31 cellular contexts compared by ENCODE assay signal in the genomic region with DNA sequence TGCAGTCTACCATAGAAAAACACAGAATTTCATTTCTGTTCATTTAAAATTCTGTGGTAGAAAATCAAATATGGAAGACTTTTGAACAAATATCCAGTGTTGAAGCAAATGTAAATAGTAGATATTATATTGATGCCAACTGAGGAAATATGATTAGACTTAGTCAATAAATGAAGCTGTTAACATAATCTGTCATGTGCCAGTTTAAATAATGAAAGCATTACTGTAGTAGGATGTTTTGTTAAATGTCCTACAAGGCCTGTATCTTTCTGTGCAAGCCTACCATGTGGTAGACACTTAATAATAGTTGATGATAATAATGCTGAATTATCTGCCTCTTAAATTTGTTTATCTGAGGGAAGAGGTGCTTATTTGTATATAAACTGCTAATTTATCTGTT.
"Had no signal": no experiment of that assay in that cellular context is flagged by ENCODE, and none has a peak within 500 bp of the region (broad histone marks: within the 10 kb centered on the region; RNA-seq: fewer than 3 reads in every experiment).

No MANE protein-coding gene starts in this region.

- H3K4me1 ChIP-seq: breast epithelium, foreskin keratinocyte, gastrocnemius medialis had no signal

- H3K36me3 ChIP-seq: ascending aorta, breast epithelium, cardiac muscle cell, gastrocnemius medialis had no signal

- H3K27me3 ChIP-seq: ascending aorta, breast epithelium, cardiac muscle cell, esophagus muscularis mucosa, foreskin keratinocyte, gastrocnemius medialis, heart left ventricle had no signal

- H3K27ac Mint-ChIP-seq: activated CD4-positive, alpha-beta memory T cell treated with anti-CD3 and anti-CD28 coated beads, Interleukin-2, amount 10 ng/mL, durations not matched to agents 7 days and 5 days; activated CD4-positive, alpha-beta T cell treated with anti-CD3 and anti-CD28 coated beads, Interleukin-2, amount 10 ng/mL, durations not matched to agents 7 days and 5 days; activated naive CD4-positive, alpha-beta T cell treated with anti-CD3 and anti-CD28 coated beads, Interleukin-2, amount 10 ng/mL, durations not matched to agents 7 days and 5 days; activated naive CD4-positive, alpha-beta T cell treated with anti-CD3 and anti-CD28 coated beads, Interleukin-2, amount 50 U/mL, for 72 hours; activated naive CD8-positive, alpha-beta T cell treated with anti-CD3 and anti-CD28 coated beads, Interleukin-2, amount 10 ng/mL, durations not matched to agents 7 days and 5 days; activated T-cell treated with anti-CD3 and anti-CD28 coated beads, Interleukin-2, amount 50 U/mL, for 24 hours; activated T-cell treated with anti-CD3 and anti-CD28 coated beads, Interleukin-2, amount 50 U/mL, for 72 hours; brain; dendritic cell treated with granulocyte-macrophage colony-stimulating factor and Interleukin-4, amounts not matched to agents 40 ng/mL and 50 ng/mL, for 4 days; effector memory CD8-positive, alpha-beta T cell; WTC11 had no signal

- H3K9me3 ChIP-seq: ascending aorta, breast epithelium, esophagus muscularis mucosa, gastrocnemius medialis, heart left ventricle had no signal

- H3K36me3 Mint-ChIP-seq: activated naive CD4-positive, alpha-beta T cell treated with anti-CD3 and anti-CD28 coated beads, Interleukin-2, amount 50 U/mL, for 72 hours; WTC11 had no signal

- DNase-seq: activated CD4-positive, alpha-beta memory T cell treated with anti-CD3 and anti-CD28 coated beads, Interleukin-2, amount 10 ng/mL, durations not matched to agents 7 days and 5 days; activated CD4-positive, alpha-beta T cell treated with anti-CD3 and anti-CD28 coated beads for 1 hour; activated CD4-positive, alpha-beta T cell treated with anti-CD3 and anti-CD28 coated beads for 4 hours; activated CD4-positive, alpha-beta T cell treated with anti-CD3 and anti-CD28 coated beads, Interleukin-2, amount 10 ng/mL, durations not matched to agents 7 days and 5 days; activated CD4-positive, alpha-beta T cell treated with anti-CD3 and anti-CD28 coated beads, Interleukin-2, amount 50 U/mL, for 4 hours; activated CD8-positive, alpha-beta memory T cell treated with anti-CD3 and anti-CD28 coated beads, Interleukin-2, amount 50 U/mL, for 48 hours; activated gamma-delta T cell; activated naive CD4-positive, alpha-beta T cell; activated naive CD4-positive, alpha-beta T cell treated with anti-CD3 and anti-CD28 coated beads, Interleukin-2, amount 10 ng/mL, durations not matched to agents 7 days and 5 days; activated naive CD8-positive, alpha-beta T cell treated with anti-CD3 and anti-CD28 coated beads, Interleukin-2, amount 10 ng/mL, durations not matched to agents 7 days and 5 days; activated T-cell treated with anti-CD3 and anti-CD28 coated beads for 4 hours; activated T-cell treated with anti-CD3 and anti-CD28 coated beads, Interleukin-2, amount 50 U/mL, for 24 hours; activated T-cell treated with anti-CD3 and anti-CD28 coated beads, Interleukin-2, amount 50 U/mL, for 72 hours; central memory CD4-positive, alpha-beta T cell; effector CD4-positive, alpha-beta T cell; effector memory CD8-positive, alpha-beta T cell; erythroblast; foreskin keratinocyte; gastrocnemius medialis; glutamatergic neuron; heart left ventricle; hypothalamus had no signal

- ATAC-seq: activated naive CD4-positive, alpha-beta T cell treated with anti-CD3 and anti-CD28 coated beads, Interleukin-2, amount 50 U/mL, for 72 hours; activated T-cell treated with anti-CD3 and anti-CD28 coated beads, Interleukin-2, amount 50 U/mL, for 72 hours; effector memory CD8-positive, alpha-beta T cell; foreskin keratinocyte; gastrocnemius medialis; heart left ventricle; WTC11 had no signal

- H3K27me3 Mint-ChIP-seq: activated CD4-positive, alpha-beta memory T cell treated with anti-CD3 and anti-CD28 coated beads, Interleukin-2, amount 10 ng/mL, durations not matched to agents 7 days and 5 days; activated CD4-positive, alpha-beta T cell treated with anti-CD3 and anti-CD28 coated beads, Interleukin-2, amount 10 ng/mL, durations not matched to agents 7 days and 5 days; activated naive CD4-positive, alpha-beta T cell treated with anti-CD3 and anti-CD28 coated beads, Interleukin-2, amount 10 ng/mL, durations not matched to agents 7 days and 5 days; activated naive CD8-positive, alpha-beta T cell treated with anti-CD3 and anti-CD28 coated beads, Interleukin-2, amount 10 ng/mL, durations not matched to agents 7 days and 5 days; activated T-cell treated with anti-CD3 and anti-CD28 coated beads, Interleukin-2, amount 50 U/mL, for 24 hours; brain; dendritic cell treated with granulocyte-macrophage colony-stimulating factor and Interleukin-4, amounts not matched to agents 40 ng/mL and 50 ng/mL, for 4 days; effector memory CD8-positive, alpha-beta T cell had no signal

- H3K4me1 Mint-ChIP-seq: activated CD4-positive, alpha-beta memory T cell treated with anti-CD3 and anti-CD28 coated beads, Interleukin-2, amount 10 ng/mL, durations not matched to agents 7 days and 5 days; activated naive CD4-positive, alpha-beta T cell treated with anti-CD3 and anti-CD28 coated beads, Interleukin-2, amount 10 ng/mL, durations not matched to agents 7 days and 5 days; WTC11 had no signal

- H3K27ac ChIP-seq: ascending aorta, breast epithelium, cardiac muscle cell, coronary artery, esophagus muscularis mucosa, foreskin keratinocyte, gastrocnemius medialis, heart left ventricle had no signal

- H3K9me3 Mint-ChIP-seq: activated CD4-positive, alpha-beta memory T cell treated with anti-CD3 and anti-CD28 coated beads, Interleukin-2, amount 10 ng/mL, durations not matched to agents 7 days and 5 days; activated CD4-positive, alpha-beta T cell treated with anti-CD3 and anti-CD28 coated beads, Interleukin-2, amount 10 ng/mL, durations not matched to agents 7 days and 5 days; activated naive CD4-positive, alpha-beta T cell treated with anti-CD3 and anti-CD28 coated beads, Interleukin-2, amount 10 ng/mL, durations not matched to agents 7 days and 5 days; activated naive CD4-positive, alpha-beta T cell treated with anti-CD3 and anti-CD28 coated beads, Interleukin-2, amount 50 U/mL, for 72 hours; activated naive CD8-positive, alpha-beta T cell treated with anti-CD3 and anti-CD28 coated beads, Interleukin-2, amount 10 ng/mL, durations not matched to agents 7 days and 5 days; activated T-cell treated with anti-CD3 and anti-CD28 coated beads, Interleukin-2, amount 50 U/mL, for 24 hours; activated T-cell treated with anti-CD3 and anti-CD28 coated beads, Interleukin-2, amount 50 U/mL, for 72 hours; brain; dendritic cell treated with granulocyte-macrophage colony-stimulating factor and Interleukin-4, amounts not matched to agents 40 ng/mL and 50 ng/mL, for 4 days; effector memory CD8-positive, alpha-beta T cell; WTC11 had no signal

- H3K4me3 ChIP-seq: ascending aorta, breast epithelium, cardiac muscle cell, coronary artery, esophagus muscularis mucosa, gastrocnemius medialis, heart left ventricle had no signal

- H3K4me3 Mint-ChIP-seq: activated CD4-positive, alpha-beta memory T cell treated with anti-CD3 and anti-CD28 coated beads, Interleukin-2, amount 10 ng/mL, durations not matched to agents 7 days and 5 days; activated CD4-positive, alpha-beta T cell treated with anti-CD3 and anti-CD28 coated beads, Interleukin-2, amount 10 ng/mL, durations not matched to agents 7 days and 5 days; activated naive CD4-positive, alpha-beta T cell treated with anti-CD3 and anti-CD28 coated beads, Interleukin-2, amount 10 ng/mL, durations not matched to agents 7 days and 5 days; activated naive CD8-positive, alpha-beta T cell treated with anti-CD3 and anti-CD28 coated beads, Interleukin-2, amount 10 ng/mL, durations not matched to agents 7 days and 5 days; activated T-cell treated with anti-CD3 and anti-CD28 coated beads, Interleukin-2, amount 50 U/mL, for 24 hours; activated T-cell treated with anti-CD3 and anti-CD28 coated beads, Interleukin-2, amount 50 U/mL, for 72 hours; brain; dendritic cell treated with granulocyte-macrophage colony-stimulating factor and Interleukin-4, amounts not matched to agents 40 ng/mL and 50 ng/mL, for 4 days; effector memory CD8-positive, alpha-beta T cell; WTC11 had no signal
